ENCODE assay signal across 28 cellular contexts in genomic region chr16:2186505-2186904, GRCh38.
"Had no signal": no experiment of that assay in that cellular context is flagged by ENCODE, and none has a peak within 500 bp of the region (broad histone marks: within the 10 kb centered on the region; RNA-seq: fewer than 3 reads in every experiment).

No MANE protein-coding gene starts in this region.

- ATAC-seq: activated CD4-positive, alpha-beta T cell treated with anti-CD3 and anti-CD28 coated beads for 36 hours; activated T-cell treated with anti-CD3 and anti-CD28 coated beads, Interleukin-2, amount 50 U/mL, for 4 hours; activated T-helper 17 cell treated with anti-CD3 and anti-CD28 coated beads, Interleukin-2, amount 50 U/mL, for 72 hours; esophagus mucosa had no signal

- FAIRE-seq: astrocyte, bronchial epithelial cell, frontal cortex had no signal

- H3K27me3 Mint-ChIP-seq: activated CD4-positive, alpha-beta memory T cell treated with anti-CD3 and anti-CD28 coated beads for 36 hours; activated CD4-positive, alpha-beta T cell treated with anti-CD3 and anti-CD28 coated beads for 36 hours; activated CD4-positive, alpha-beta T cell treated with anti-CD3 and anti-CD28 coated beads, Interleukin-2, amount 10 ng/mL, durations not matched to agents 24 days and 14 days; activated naive CD8-positive, alpha-beta T cell; activated T-helper 17 cell treated with anti-CD3 and anti-CD28 coated beads, Interleukin-2, amount 50 U/mL, for 72 hours; central memory CD8-positive, alpha-beta T cell; dendritic cell treated with granulocyte-macrophage colony-stimulating factor and Interleukin-4, amounts not matched to agents 40 ng/mL and 50 ng/mL, for 4 days had no signal

- H3K9me3 Mint-ChIP-seq: activated CD4-positive, alpha-beta memory T cell treated with anti-CD3 and anti-CD28 coated beads for 36 hours; activated CD4-positive, alpha-beta T cell treated with anti-CD3 and anti-CD28 coated beads, Interleukin-2, amount 10 ng/mL, durations not matched to agents 24 days and 14 days; activated T-cell treated with anti-CD3 and anti-CD28 coated beads, Interleukin-2, amount 50 U/mL, for 4 hours; activated T-helper 17 cell treated with anti-CD3 and anti-CD28 coated beads, Interleukin-2, amount 50 U/mL, for 72 hours; central memory CD8-positive, alpha-beta T cell; dendritic cell treated with granulocyte-macrophage colony-stimulating factor and Interleukin-4, amounts not matched to agents 40 ng/mL and 50 ng/mL, for 4 days; endodermal cell had no signal

- H3K36me3 ChIP-seq: brain microvascular endothelial cell had no signal

- DNase-seq: activated CD4-positive, alpha-beta memory T cell treated with anti-CD3 and anti-CD28 coated beads for 36 hours; activated CD4-positive, alpha-beta T cell treated with anti-CD3 and anti-CD28 coated beads for 36 hours; activated CD4-positive, alpha-beta T cell treated with anti-CD3 and anti-CD28 coated beads, Interleukin-2, amount 10 ng/mL, durations not matched to agents 24 days and 14 days; activated CD4-positive, CD25-positive, alpha-beta regulatory T cell; activated CD4-positive, CD25-positive, alpha-beta regulatory T cell treated with anti-CD3 and anti-CD28 coated beads, Interleukin-2, amount 50 U/mL, for 72 hours; activated CD8-positive, alpha-beta memory T cell treated with anti-CD3 and anti-CD28 coated beads for 24 hours; activated effector memory CD4-positive, alpha-beta T cell treated with Interleukin-2 at 50 U/mL for 16 hours; activated gamma-delta T cell treated with Interleukin-2 at 50 U/mL for 16 hours; activated naive CD4-positive, alpha-beta T cell treated with anti-CD3 and anti-CD28 coated beads, Interleukin-2, amount 50 U/mL, for 16 hours; activated naive CD4-positive, alpha-beta T cell treated with Interleukin-2 at 50 U/mL for 16 hours; activated T-cell treated with anti-CD3 and anti-CD28 coated beads, Interleukin-2, amount 50 U/mL, for 4 hours; amniotic stem cell; anterior cingulate cortex; brain microvascular endothelial cell; dorsolateral prefrontal cortex; effector memory CD4-positive, alpha-beta T cell; endodermal cell; foreskin fibroblast; T-helper 2 cell had no signal

- H3K27me3 ChIP-seq: brain microvascular endothelial cell, dorsolateral prefrontal cortex had no signal

- H3K27ac Mint-ChIP-seq: activated CD4-positive, alpha-beta memory T cell treated with anti-CD3 and anti-CD28 coated beads for 36 hours; activated CD4-positive, alpha-beta T cell treated with anti-CD3 and anti-CD28 coated beads for 36 hours; activated CD4-positive, alpha-beta T cell treated with anti-CD3 and anti-CD28 coated beads, Interleukin-2, amount 10 ng/mL, durations not matched to agents 24 days and 14 days; activated naive CD8-positive, alpha-beta T cell; activated T-helper 17 cell treated with anti-CD3 and anti-CD28 coated beads, Interleukin-2, amount 50 U/mL, for 72 hours; dendritic cell treated with granulocyte-macrophage colony-stimulating factor and Interleukin-4, amounts not matched to agents 40 ng/mL and 50 ng/mL, for 4 days; endodermal cell had no signal

- H3K4me1 Mint-ChIP-seq: activated CD4-positive, alpha-beta T cell treated with anti-CD3 and anti-CD28 coated beads for 36 hours; activated CD4-positive, alpha-beta T cell treated with anti-CD3 and anti-CD28 coated beads, Interleukin-2, amount 10 ng/mL, durations not matched to agents 24 days and 14 days; activated T-helper 17 cell treated with anti-CD3 and anti-CD28 coated beads, Interleukin-2, amount 50 U/mL, for 72 hours; endodermal cell had no signal

- H3K27ac ChIP-seq: brain microvascular endothelial cell, coronary artery, dorsolateral prefrontal cortex had no signal

- H3K4me3 Mint-ChIP-seq: activated CD4-positive, alpha-beta memory T cell treated with anti-CD3 and anti-CD28 coated beads for 36 hours; activated CD4-positive, alpha-beta T cell treated with anti-CD3 and anti-CD28 coated beads for 36 hours; activated CD4-positive, alpha-beta T cell treated with anti-CD3 and anti-CD28 coated beads, Interleukin-2, amount 10 ng/mL, durations not matched to agents 24 days and 14 days; activated naive CD8-positive, alpha-beta T cell; activated T-cell treated with anti-CD3 and anti-CD28 coated beads, Interleukin-2, amount 50 U/mL, for 4 hours; activated T-helper 17 cell treated with anti-CD3 and anti-CD28 coated beads, Interleukin-2, amount 50 U/mL, for 72 hours; central memory CD8-positive, alpha-beta T cell; dendritic cell treated with granulocyte-macrophage colony-stimulating factor and Interleukin-4, amounts not matched to agents 40 ng/mL and 50 ng/mL, for 4 days; endodermal cell had no signal

- H3K4me3 ChIP-seq: coronary artery, dorsolateral prefrontal cortex had no signal

- H3K36me3 Mint-ChIP-seq: activated CD4-positive, alpha-beta memory T cell treated with anti-CD3 and anti-CD28 coated beads for 36 hours; activated naive CD8-positive, alpha-beta T cell had no signal
